Comparison of ENCODE assay signal across 8 cellular contexts in the genomic region with DNA sequence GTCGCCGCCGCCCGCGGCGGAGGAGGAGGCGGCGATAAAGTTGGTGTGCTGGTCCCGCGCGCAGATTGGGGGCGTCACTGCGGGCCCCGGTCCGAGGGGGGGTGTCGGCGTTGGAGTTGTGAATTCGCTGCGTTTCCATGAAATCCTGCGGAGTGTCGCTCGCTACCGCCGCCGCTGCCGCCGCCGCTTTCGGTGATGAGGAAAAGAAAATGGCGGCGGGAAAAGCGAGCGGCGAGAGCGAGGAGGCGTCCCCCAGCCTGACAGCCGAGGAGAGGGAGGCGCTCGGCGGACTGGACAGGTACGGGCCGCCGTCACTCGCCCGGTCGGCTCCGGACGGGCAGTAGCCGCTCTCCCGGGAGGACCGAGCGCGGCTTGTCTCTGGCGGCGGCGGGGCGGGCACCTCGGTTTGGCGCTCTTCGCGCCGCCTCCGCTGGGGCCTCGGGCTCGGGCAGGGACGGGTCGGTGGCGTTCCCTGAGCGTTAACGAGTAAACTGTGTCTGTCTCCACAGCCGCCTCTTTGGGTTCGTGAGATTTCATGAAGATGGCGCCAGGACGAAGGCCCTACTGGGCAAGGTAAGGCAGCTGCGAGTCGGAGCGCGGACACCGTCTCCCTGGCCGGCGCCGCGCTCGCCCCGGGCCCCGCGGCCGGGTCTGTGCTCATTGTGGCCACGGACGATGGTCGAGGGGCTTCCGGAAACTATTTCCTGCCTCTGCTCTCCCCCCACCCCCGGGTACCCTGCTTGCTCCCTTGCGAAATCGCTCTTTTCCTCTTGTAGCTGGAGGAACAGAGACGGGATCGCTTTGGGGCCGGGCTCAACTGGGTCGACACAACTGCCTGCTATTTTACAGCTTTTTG. TPM values are rescaled to one million over a fixed set of nuclear protein-coding genes. Genes with fewer than 3 reads are reported as not detected.
DNase-seq lines count a peak whose midpoint lies in the region; ATAC-seq lines count a peak whose summit lies in the region.

No MANE protein-coding gene starts in this region.

- intact Hi-C loops in left colon (cut with DNase I, micrococcal nuclease) = no loop called here

- ATAC-seq in GM19025 (IDR thresholded peaks at IDR 0.05; ENCODE audit: low read depth, unreplicated experiment) = peak; percentile 7
- ATAC-seq in left colon = peak; percentile 28
- no peak for ATAC-seq in GM19455 (IDR thresholded peaks at IDR 0.05; ENCODE audit: unreplicated experiment)

- DNase-seq in AG08396 (ENCODE audit: low spot score) (peak; percentile 65), NAMALWA (ENCODE audit: low spot score) (peak; percentile 40), cerebellum (ENCODE audit: low spot score) (peak; percentile 32), left colon (peak; percentile 54 to 77)
- peak; percentile 16 to 29 for DNase-seq in activated CD4-positive, alpha-beta T cell treated with anti-CD3 and anti-CD28 coated beads for 24 hours (ENCODE audit: low read depth in 2 of 2)
- peak; percentile 23 for DNase-seq in stimulated activated CD4-positive, alpha-beta T cell treated with anti-CD3 and anti-CD28 coated beads, Interleukin-1b, Interleukin-23, amount 100 ng/mL, for 48 hours

RNA-seq across cellular contexts. Expression of a gene that starts 0.7 kb away (rescaled TPM):
- total RNA-seq in cerebellum (63.2 TPM), left colon (10 to 100 TPM; 38.5 to 42.2 TPM)

RNA-seq across cellular contexts. Expression of a gene that starts 29.8 kb away (rescaled TPM):
- total RNA-seq in cerebellum (not detected), left colon (not detected)
